Comparison of ENCODE assay signal across 8 cellular contexts in the genomic region with DNA sequence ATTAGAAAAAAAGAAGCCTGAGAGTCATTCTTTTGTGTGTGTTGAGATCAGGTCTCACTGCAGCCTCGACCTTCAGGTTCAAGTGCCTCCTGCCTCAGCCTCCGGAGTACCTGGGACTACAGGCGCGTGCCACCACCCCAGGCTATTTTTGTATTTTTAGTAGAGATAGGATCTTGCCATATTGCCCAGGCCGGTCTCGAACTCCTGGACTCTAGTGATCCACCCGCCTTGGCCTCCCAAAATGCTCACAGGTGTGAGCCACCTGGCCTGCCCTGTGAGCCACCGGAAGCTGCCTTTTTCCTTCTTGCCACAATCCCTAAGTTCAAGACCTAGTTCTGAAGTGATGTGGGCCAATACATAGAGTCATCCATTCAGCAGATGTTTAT. TPM values are rescaled to one million over a fixed set of nuclear protein-coding genes. Genes with fewer than 3 reads are reported as not detected.
DNase-seq lines count a peak whose midpoint lies in the region; ATAC-seq and TF ChIP-seq lines count a peak whose summit lies in the region.

No MANE protein-coding gene starts in this region.

- TF ChIP-seq CTCF in SK-N-SH (IDR thresholded peaks at IDR 0.05): no peak

- no peaks in the 10 kb centered on the region for H4K20me1 ChIP-seq in SK-N-SH (ENCODE audit: insufficient read depth)

- ATAC-seq in SK-N-SH treated with all-trans-retinoic acid at 6 μM for 48 hours: no peak; the same call in 2 of the 3 replicates

- peak overlapping the region; percentile 96 to 98 for H3K27ac ChIP-seq in SK-N-SH (ENCODE audit: low read depth in 2 of 2, low read length in 1 of 2)
- H3K27ac ChIP-seq in iPS-20b (ENCODE audit: low read length): no peak overlapping the region

- no peaks in the 10 kb centered on the region for H3K36me3 Mint-ChIP-seq in activated naive CD4-positive, alpha-beta T cell treated with anti-CD3 and anti-CD28 coated beads, Interleukin-2, amount 50 U/mL, for 24 hours
- no peaks in the 10 kb centered on the region for H3K36me3 Mint-ChIP-seq in stimulated activated naive CD8-positive, alpha-beta T cell treated with anti-CD3 and anti-CD28 coated beads, Interleukin-15, Interleukin-2, amounts not matched to agents 100 ng/mL and 50 ng/mL, for 24 hours (ENCODE audit: low read depth)

- peaks cover 6% of the 10 kb centered on the region for H3K27me3 Mint-ChIP-seq in activated naive CD4-positive, alpha-beta T cell treated with anti-CD3 and anti-CD28 coated beads, Interleukin-2, amount 50 U/mL, for 24 hours
- H3K27me3 Mint-ChIP-seq in stimulated activated naive CD8-positive, alpha-beta T cell treated with anti-CD3 and anti-CD28 coated beads, Interleukin-15, Interleukin-2, amounts not matched to agents 100 ng/mL and 50 ng/mL, for 24 hours: peaks cover 9% of the 10 kb centered on the region

- TF ChIP-seq RAD21 in SK-N-SH (IDR thresholded peaks at IDR 0.05; ENCODE audit: low read length): no peak

- peak overlapping the region; percentile 94 for H3K27ac Mint-ChIP-seq in activated naive CD4-positive, alpha-beta T cell treated with anti-CD3 and anti-CD28 coated beads, Interleukin-2, amount 50 U/mL, for 24 hours
- H3K27ac Mint-ChIP-seq in stimulated activated naive CD8-positive, alpha-beta T cell treated with anti-CD3 and anti-CD28 coated beads, Interleukin-15, Interleukin-2, amounts not matched to agents 100 ng/mL and 50 ng/mL, for 24 hours: peak overlapping the region; percentile 98

- peak overlapping the region; percentile 92 for H3K9ac ChIP-seq in SK-N-SH
- H3K9ac ChIP-seq in iPS-20b (ENCODE audit: low read depth, low read length): peak overlapping the region; percentile 89; the same call in 1 of the 2 replicates

- no peaks in the 10 kb centered on the region for H3K27me3 ChIP-seq in SK-N-SH (ENCODE audit: insufficient read depth)
- no peaks in the 10 kb centered on the region; the same call in 1 of the 2 replicates for H3K27me3 ChIP-seq in iPS-20b (ENCODE audit: insufficient read depth, low read length)

- H3K4me3 Mint-ChIP-seq in activated naive CD4-positive, alpha-beta T cell treated with anti-CD3 and anti-CD28 coated beads, Interleukin-2, amount 50 U/mL, for 24 hours: peak overlapping the region; percentile 97
- H3K4me3 Mint-ChIP-seq in stimulated activated naive CD8-positive, alpha-beta T cell treated with anti-CD3 and anti-CD28 coated beads, Interleukin-15, Interleukin-2, amounts not matched to agents 100 ng/mL and 50 ng/mL, for 24 hours: peak overlapping the region; percentile 93

- peak overlapping the region; percentile 100 for H2AFZ ChIP-seq in SK-N-SH (ENCODE audit: low read depth)

- H3K9me3 Mint-ChIP-seq in activated naive CD4-positive, alpha-beta T cell treated with anti-CD3 and anti-CD28 coated beads, Interleukin-2, amount 50 U/mL, for 24 hours: no peaks in the 10 kb centered on the region
- H3K9me3 Mint-ChIP-seq in stimulated activated naive CD8-positive, alpha-beta T cell treated with anti-CD3 and anti-CD28 coated beads, Interleukin-15, Interleukin-2, amounts not matched to agents 100 ng/mL and 50 ng/mL, for 24 hours: no peaks in the 10 kb centered on the region

- H3K79me2 ChIP-seq in SK-N-SH (ENCODE audit: insufficient read depth): no peaks in the 10 kb centered on the region

- H3K9me3 ChIP-seq in SK-N-SH (no peaks in the 10 kb centered on the region), iPS-20b (ENCODE audit: insufficient read depth, low read depth, low read length) (no peaks in the 10 kb centered on the region)

- TF ChIP-seq EP300 in SK-N-SH (IDR thresholded peaks at IDR 0.05; ENCODE audit: borderline replicate concordance in 1 of 2, low read depth in 1 of 2, low read length in 1 of 2): no peak

- H3K4me1 ChIP-seq in SK-N-SH (ENCODE audit: control insufficient read depth in 1 of 2, insufficient read depth in 2 of 2, low read depth in 1 of 2, low read length in 1 of 2): peaks cover 0 to 5% of the 10 kb centered on the region in 2 experiments; a peak in 2 of 4 replicates
- H3K4me1 ChIP-seq in iPS-20b (ENCODE audit: insufficient read depth, low read length): no peaks in the 10 kb centered on the region

- no peaks in the 10 kb centered on the region for H3K9me2 ChIP-seq in SK-N-SH

- POLR2A ChIA-PET in SK-N-SH (lab: Yijun Ruan, JAX): interaction anchor here (0.6 to 1.3 kb wide), 5 partner anchors 286 to 1266 kb away, joined by 3 to 5 read pairs (median 3); a partner anchor contains a TSS

- WGBS in SK-N-SH (ENCODE audit: low lambda C conversion rate): 88% methylated on average over 8 of the region's 8 CpGs

- no peak for DNase-seq in SK-N-SH
- DNase-seq in OCI-M2 (lab: John Stamatoyannopoulos, UW; ENCODE audit: unreplicated experiment): no peak
- no peak for DNase-seq in NCI-H526 (lab: John Stamatoyannopoulos, UW)
- DNase-seq in HuH-7.5 (ENCODE audit: low spot score): no peak

- H3K36me3 ChIP-seq in SK-N-SH (replicated peaks in 1 of 2; ENCODE audit: control insufficient read depth in 1 of 2, insufficient read depth in 2 of 2, low read length in 1 of 2): no peaks in the 10 kb centered on the region
- no peaks in the 10 kb centered on the region for H3K36me3 ChIP-seq in iPS-20b (ENCODE audit: insufficient read depth, low read depth, low read length)

- H3K4me3 ChIP-seq in SK-N-SH (ENCODE audit: low read depth in 2 of 2, low read length in 1 of 2): peak overlapping the region; percentile 65 to 99
- H3K4me3 ChIP-seq in iPS-20b (ENCODE audit: low read length): peak overlapping the region; percentile 85; the same call in 1 of the 2 replicates

- peaks cover 35% of the 10 kb centered on the region for H3K4me1 Mint-ChIP-seq in activated naive CD4-positive, alpha-beta T cell treated with anti-CD3 and anti-CD28 coated beads, Interleukin-2, amount 50 U/mL, for 24 hours
- peaks cover 21% of the 10 kb centered on the region for H3K4me1 Mint-ChIP-seq in stimulated activated naive CD8-positive, alpha-beta T cell treated with anti-CD3 and anti-CD28 coated beads, Interleukin-15, Interleukin-2, amounts not matched to agents 100 ng/mL and 50 ng/mL, for 24 hours (ENCODE audit: low read depth)

- peak overlapping the region; percentile 99 for H3K4me2 ChIP-seq in SK-N-SH

- H3F3A ChIP-seq in SK-N-SH (replicated peaks; ENCODE audit: insufficient read depth): peaks cover 4% of the 10 kb centered on the region

- CTCF ChIA-PET in SK-N-SH (lab: Yijun Ruan, JAX): interaction anchor here (0.8 to 3.0 kb wide), 11 partner anchors 14 to 1267 kb away, joined by 3 to 29 read pairs (median 3); no protein-coding TSS in a partner anchor

TF ChIP-seq in SK-N-SH, 30 proteins besides CTCF, POLR2A, EP300 and RAD21:
- TF ChIP-seq TEAD4 (IDR thresholded peaks at IDR 0.05; ENCODE audit: borderline replicate concordance, insufficient read depth): no peak
- no peak for TF ChIP-seq ELF1 (IDR thresholded peaks at IDR 0.05)
- TF ChIP-seq YY1 (IDR thresholded peaks at IDR 0.05; ENCODE audit: low read depth): no peak
- TF ChIP-seq GABPA (IDR thresholded peaks at IDR 0.05; ENCODE audit: low read depth): no peak
- no peak for TF ChIP-seq CHD2 (IDR thresholded peaks at IDR 0.05; ENCODE audit: low read length, partially characterized antibody)
- TF ChIP-seq RXRA (IDR thresholded peaks at IDR 0.05; ENCODE audit: borderline replicate concordance, low read depth): no peak
- TF ChIP-seq FOXJ3 (CRISPR knock-in tag; IDR thresholded peaks at IDR 0.05): no peak
- no peak for TF ChIP-seq GATA2 (CRISPR knock-in tag; IDR thresholded peaks at IDR 0.05)
- TF ChIP-seq, protein P1, sequence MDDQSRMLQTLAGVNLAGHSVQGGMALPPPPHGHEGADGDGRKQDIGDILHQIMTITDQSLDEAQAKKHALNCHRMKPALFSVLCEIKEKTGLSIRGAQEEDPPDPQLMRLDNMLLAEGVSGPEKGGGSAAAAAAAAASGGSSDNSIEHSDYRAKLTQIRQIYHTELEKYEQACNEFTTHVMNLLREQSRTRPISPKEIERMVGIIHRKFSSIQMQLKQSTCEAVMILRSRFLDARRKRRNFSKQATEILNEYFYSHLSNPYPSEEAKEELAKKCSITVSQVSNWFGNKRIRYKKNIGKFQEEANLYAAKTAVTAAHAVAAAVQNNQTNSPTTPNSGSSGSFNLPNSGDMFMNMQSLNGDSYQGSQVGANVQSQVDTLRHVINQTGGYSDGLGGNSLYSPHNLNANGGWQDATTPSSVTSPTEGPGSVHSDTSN (IDR thresholded peaks at IDR 0.05): no peak
- TF ChIP-seq MEF2A (IDR thresholded peaks at IDR 0.05; ENCODE audit: borderline replicate concordance, low read depth): no peak
- TF ChIP-seq NRF1 (IDR thresholded peaks at IDR 0.05; ENCODE audit: low read depth, low read length): no peak

TF ChIP-seq in SK-N-SH treated with all-trans-retinoic acid at 6 μM for 48 hours, 23 proteins besides CTCF, POLR2A, EP300 and RAD21 (continues in another document):
- no peak for TF ChIP-seq RARB (CRISPR knock-in tag; IDR thresholded peaks at IDR 0.05)
- TF ChIP-seq ARNTL (CRISPR knock-in tag; IDR thresholded peaks at IDR 0.05; ENCODE audit: borderline replicate concordance, low read depth): no peak
- TF ChIP-seq, protein P2, sequence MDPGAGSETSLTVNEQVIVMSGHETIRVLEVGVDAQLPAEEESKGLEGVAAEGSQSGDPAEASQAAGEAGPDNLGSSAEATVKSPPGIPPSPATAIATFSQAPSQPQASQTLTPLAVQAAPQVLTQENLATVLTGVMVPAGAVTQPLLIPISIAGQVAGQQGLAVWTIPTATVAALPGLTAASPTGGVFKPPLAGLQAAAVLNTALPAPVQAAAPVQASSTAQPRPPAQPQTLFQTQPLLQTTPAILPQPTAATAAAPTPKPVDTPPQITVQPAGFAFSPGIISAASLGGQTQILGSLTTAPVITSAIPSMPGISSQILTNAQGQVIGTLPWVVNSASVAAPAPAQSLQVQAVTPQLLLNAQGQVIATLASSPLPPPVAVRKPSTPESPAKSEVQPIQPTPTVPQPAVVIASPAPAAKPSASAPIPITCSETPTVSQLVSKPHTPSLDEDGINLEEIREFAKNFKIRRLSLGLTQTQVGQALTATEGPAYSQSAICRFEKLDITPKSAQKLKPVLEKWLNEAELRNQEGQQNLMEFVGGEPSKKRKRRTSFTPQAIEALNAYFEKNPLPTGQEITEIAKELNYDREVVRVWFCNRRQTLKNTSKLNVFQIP (CRISPR knock-in tag; IDR thresholded peaks at IDR 0.05; ENCODE audit: borderline replicate concordance, low read depth): no peak
- no peak for TF ChIP-seq OSR1 (CRISPR knock-in tag; IDR thresholded peaks at IDR 0.05)
- TF ChIP-seq ZFP3 (CRISPR knock-in tag; IDR thresholded peaks at IDR 0.05): no peak
- no peak for TF ChIP-seq ESRRG (CRISPR knock-in tag; IDR thresholded peaks at IDR 0.05)
- no peak for TF ChIP-seq PPARA (CRISPR knock-in tag; IDR thresholded peaks at IDR 0.05; ENCODE audit: borderline replicate concordance)
- no peak for TF ChIP-seq SNAI2 (CRISPR knock-in tag; IDR thresholded peaks at IDR 0.05)
- TF ChIP-seq CSDC2 (CRISPR knock-in tag; IDR thresholded peaks at IDR 0.05): no peak

RNA-seq across cellular contexts. Expression of a gene that starts 0.4 kb away (rescaled TPM):
- polyA plus RNA-seq in SK-N-SH (2012; rRNA removed): 3.3 and 4.4 TPM in 2 replicates
- 5.0 and 5.6 TPM in 2 replicates for polyA plus RNA-seq in SK-N-SH (2012; cell fraction: cytosol; rRNA removed)
- polyA plus RNA-seq in SK-N-SH (2012; cell fraction: nucleus; rRNA removed): 2.0 and 3.1 TPM in 2 replicates

RNA-seq across cellular contexts. Expression of a gene that starts 50.6 kb away (rescaled TPM):
- polyA plus RNA-seq in SK-N-SH (2012; rRNA removed): not detected in 2 replicates
- polyA plus RNA-seq in SK-N-SH (2012; cell fraction: cytosol; rRNA removed): not detected in 2 replicates
- not detected in 2 replicates for polyA plus RNA-seq in SK-N-SH (2012; cell fraction: nucleus; rRNA removed)
